ENCODE assay signal across 7 cellular contexts in the genomic region with DNA sequence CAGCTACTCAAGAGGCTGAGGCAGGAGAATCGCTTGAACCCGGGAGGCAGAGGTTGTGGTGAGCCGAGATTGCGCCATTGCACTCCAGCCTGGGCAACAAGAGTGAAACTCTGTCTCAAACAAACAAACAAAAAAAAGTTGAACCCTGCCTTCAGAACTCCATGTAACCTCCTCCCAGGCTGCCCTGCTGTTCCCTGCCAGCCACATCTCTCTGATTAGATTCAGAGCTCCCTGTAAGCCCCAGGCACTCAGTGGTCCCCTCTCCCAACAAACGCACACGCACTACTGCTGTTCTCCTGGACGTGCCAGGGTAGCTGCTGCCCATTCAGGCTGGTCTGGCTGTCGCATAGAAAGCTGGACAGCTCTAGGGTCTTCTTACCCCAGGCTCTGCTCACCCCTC. TPM values are rescaled to one million over a fixed set of nuclear protein-coding genes. Genes with fewer than 3 reads are reported as not detected.
A peak's percentile ranks its signal among the peaks of the same experiment; 100 is the strongest.
DNase-seq lines count a peak whose midpoint lies in the region; ATAC-seq and TF ChIP-seq lines count a peak whose summit lies in the region.
"Not testable (repeated sequence)": the region's sequence is repeated elsewhere in the genome, so short reads cannot be mapped to it uniquely, and the experiment has no call there.
"Had no signal": no experiment of that assay in that cellular context is flagged by ENCODE, and none has a peak within 500 bp of the region (broad histone marks: within the 10 kb centered on the region; RNA-seq: fewer than 3 reads in every experiment).

No MANE protein-coding gene starts in this region.

- TF ChIP-seq CTCF in SK-N-SH (IDR thresholded peaks at IDR 0.05); endodermal cell (conservative IDR thresholded peaks at IDR 0.05); right lobe of liver (IDR thresholded peaks at IDR 0.05): not testable (repeated sequence)

- POLR2A ChIA-PET in SK-N-SH (lab: Yijun Ruan, JAX): interaction anchor here (0.6 to 0.7 kb wide), 2 partner anchors 10 to 20 kb away, joined by 3 to 4 read pairs; no protein-coding TSS in a partner anchor

- H3K14ac ChIP-seq in neuronal stem cell (ENCODE audit: low read length): not testable (repeated sequence)

- H4K91ac ChIP-seq in neuronal stem cell (ENCODE audit: low read depth, low read length, poor library complexity): not testable (repeated sequence)

- H2BK120ac ChIP-seq in neuronal stem cell (ENCODE audit: low read depth, low read length): not testable (repeated sequence)

- not testable (repeated sequence) for TF ChIP-seq RAD21 in SK-N-SH (IDR thresholded peaks at IDR 0.05; ENCODE audit: low read length)

- H2BK5ac ChIP-seq in neuronal stem cell (ENCODE audit: low read length): not testable (repeated sequence)

- peaks cover 27% of the 10 kb centered on the region for H3K4me1 Mint-ChIP-seq in endodermal cell

- H3K9me3 Mint-ChIP-seq in endodermal cell: not testable (repeated sequence)

- WGBS in SK-N-SH (ENCODE audit: low lambda C conversion rate): 71% methylated on average over 8 of the region's 8 CpGs
- WGBS in endodermal cell (ENCODE audit: insufficient coverage in 1 of 2, insufficient read length in 1 of 2), 2 experiments: 90 to 93% methylated on average over 6 to 8 of the region's 8 CpGs
- WGBS in right lobe of liver (ENCODE audit: insufficient coverage, low coverage, low lambda C conversion rate, missing lambda C conversion rate): 62% methylated on average over 6 of the region's 8 CpGs
- no CpG with 5 or more reads among the region's 8 CpGs for WGBS in neuronal stem cell (ENCODE audit: extremely low coverage in 2 of 2, insufficient read length in 2 of 2, insufficient replicate concordance in 1 of 2), 2 donors

- H2BK12ac ChIP-seq in neuronal stem cell (ENCODE audit: low read length): not testable (repeated sequence)

- not testable (repeated sequence) for H3K79me1 ChIP-seq in neuronal stem cell (ENCODE audit: low read depth, low read length)

- not testable (repeated sequence) for H3K9me3 ChIP-seq in BLaER1 treated with 17β-estradiol and CSF1 and Interleukin-3, amounts not matched to agents 10 nM and 100 nM (replicated peaks in 1 of 11); SK-N-SH; endodermal cell (ENCODE audit: control insufficient read depth, low read length); right lobe of liver; neuronal stem cell (replicated peaks in 1 of 2; ENCODE audit: control insufficient read depth in 2 of 2, insufficient read depth in 1 of 2, low read depth in 1 of 2, low read length in 2 of 2)

- H3K27ac Mint-ChIP-seq in endodermal cell: peak overlapping the region; percentile 39

- H4K20me1 ChIP-seq in BLaER1 treated with 17β-estradiol and CSF1 and Interleukin-3, amounts not matched to agents 10 nM and 100 nM; SK-N-SH (ENCODE audit: insufficient read depth): not testable (repeated sequence)

- TF ChIP-seq EP300 in SK-N-SH (IDR thresholded peaks at IDR 0.05; ENCODE audit: borderline replicate concordance in 1 of 2, low read depth in 1 of 2, low read length in 1 of 2): not testable (repeated sequence)

- not testable (repeated sequence) for H4K8ac ChIP-seq in neuronal stem cell (ENCODE audit: low read depth, low read length)

- H2BK15ac ChIP-seq in neuronal stem cell (ENCODE audit: low read length): not testable (repeated sequence)

- H2AK5ac ChIP-seq in neuronal stem cell (ENCODE audit: low read depth, low read length): not testable (repeated sequence)

- DNase-seq in SK-N-SH: peak; percentile 71
- DNase-seq in endodermal cell; neuronal stem cell (ENCODE audit: low spot score): not testable (repeated sequence)
- DNase-seq in left lobe of liver (ENCODE audit: low spot score): peak; percentile 51
- DNase-seq in right lobe of liver: peak in 1 of 3 donors; percentile 53

- not testable (repeated sequence) for H3F3A ChIP-seq in SK-N-SH (replicated peaks; ENCODE audit: insufficient read depth)

- not testable (repeated sequence) for H3K4ac ChIP-seq in neuronal stem cell (ENCODE audit: low read length)

- not testable (repeated sequence) for H3K36me3 Mint-ChIP-seq in endodermal cell (ENCODE audit: low read depth)

- H3K18ac ChIP-seq in neuronal stem cell (ENCODE audit: low read length): peak overlapping the region; percentile 24

- not testable (repeated sequence) for H2AFZ ChIP-seq in SK-N-SH (ENCODE audit: low read depth); neuronal stem cell (ENCODE audit: low read length)

- not testable (repeated sequence) for H3K36me3 ChIP-seq in BLaER1 treated with 17β-estradiol and CSF1 and Interleukin-3, amounts not matched to agents 10 nM and 100 nM; SK-N-SH (replicated peaks in 1 of 2; ENCODE audit: control insufficient read depth in 1 of 2, insufficient read depth in 2 of 2, low read length in 1 of 2); endodermal cell (ENCODE audit: control insufficient read depth, insufficient read depth, low read length); right lobe of liver; neuronal stem cell (replicated peaks in 1 of 2; ENCODE audit: control insufficient read depth in 2 of 2, insufficient read depth in 2 of 2, low read length in 2 of 2)

- H3K9ac ChIP-seq in BLaER1 treated with 17β-estradiol and CSF1 and Interleukin-3, amounts not matched to agents 10 nM and 100 nM: peak overlapping the region in 1 of 11 experiments; percentile 33; a peak in 1 of 22 replicates
- H3K9ac ChIP-seq in SK-N-SH; endodermal cell (ENCODE audit: extremely low read depth, low read length, poor library complexity, severe bottlenecking); neuronal stem cell (ENCODE audit: low read depth, low read length, poor library complexity): not testable (repeated sequence)

- not testable (repeated sequence) for H3K79me2 ChIP-seq in SK-N-SH (ENCODE audit: insufficient read depth)

- H3K4me3 ChIP-seq in BLaER1 treated with 17β-estradiol and CSF1 and Interleukin-3, amounts not matched to agents 10 nM and 100 nM; SK-N-SH (ENCODE audit: low read depth in 2 of 2, low read length in 1 of 2); endodermal cell (ENCODE audit: low read length); right lobe of liver; neuronal stem cell (ENCODE audit: low read length in 2 of 2): not testable (repeated sequence)

- not testable (repeated sequence) for TF ChIP-seq POLR2A in right lobe of liver (IDR thresholded peaks at IDR 0.05)

- peak; percentile 86 for ATAC-seq in left lobe of liver
- peak; percentile 60 to 90 (median 68) for ATAC-seq in right lobe of liver

- H3K9me2 ChIP-seq in SK-N-SH: not testable (repeated sequence)

- intact Hi-C loops in right lobe of liver (cut with DNase I): not testable (repeated sequence)

- not testable (repeated sequence) for H3K23ac ChIP-seq in neuronal stem cell (ENCODE audit: low read depth, low read length, poor library complexity)

- 0 out of 22 replicates have a peak overlapping the region, but pooled peaks of 1 of the 11 experiments have one; percentile 10 for H3K27ac ChIP-seq in BLaER1 treated with 17β-estradiol and CSF1 and Interleukin-3, amounts not matched to agents 10 nM and 100 nM
- not testable (repeated sequence) for H3K27ac ChIP-seq in SK-N-SH (ENCODE audit: low read depth in 2 of 2, low read length in 1 of 2); endodermal cell (ENCODE audit: low read depth, low read length); right lobe of liver; neuronal stem cell (replicated peaks; ENCODE audit: low read length)

- peaks cover 28 to 93% (median 85%) of the 10 kb centered on the region in 10 experiments for H3K4me1 ChIP-seq in BLaER1 treated with 17β-estradiol and CSF1 and Interleukin-3, amounts not matched to agents 10 nM and 100 nM
- H3K4me1 ChIP-seq in SK-N-SH (ENCODE audit: control insufficient read depth in 1 of 2, insufficient read depth in 2 of 2, low read depth in 1 of 2, low read length in 1 of 2) (peaks cover 0 to 66% of the 10 kb centered on the region in 2 experiments; a peak in 2 of 4 replicates), endodermal cell (ENCODE audit: control insufficient read depth, insufficient read depth, low read length) (peaks cover 19% of the 10 kb centered on the region), right lobe of liver (peaks cover 0 to 10% (median 0%) of the 10 kb centered on the region in 4 donors), neuronal stem cell (ENCODE audit: control insufficient read depth in 2 of 2, insufficient read depth in 1 of 2, low read depth in 1 of 2, low read length in 2 of 2) (peaks cover 22 to 29% of the 10 kb centered on the region in 2 donors)

- H3K27me3 Mint-ChIP-seq in endodermal cell (ENCODE audit: insufficient read depth): not testable (repeated sequence)

- H3K4me2 ChIP-seq in BLaER1 treated with 17β-estradiol and CSF1 and Interleukin-3, amounts not matched to agents 10 nM and 100 nM: peak overlapping the region in 9 of 11 experiments; percentile 87 to 98 (median 95); a peak in 18 of 22 replicates
- not testable (repeated sequence) for H3K4me2 ChIP-seq in SK-N-SH; neuronal stem cell (ENCODE audit: insufficient read depth, low read length, poor library complexity, severe bottlenecking)

- CTCF ChIA-PET in SK-N-SH (lab: Yijun Ruan, JAX): interaction anchor here (1.1 to 7.3 kb wide), 5 partner anchors 10 to 77 kb away, joined by 3 to 94 read pairs (median 5); partner anchors contain the start of gene CACNA2D2

- not testable (repeated sequence) for H3K27me3 ChIP-seq in BLaER1 treated with 17β-estradiol and CSF1 and Interleukin-3, amounts not matched to agents 10 nM and 100 nM; endodermal cell (ENCODE audit: control insufficient read depth, insufficient read depth, low read length, poor library complexity, severe bottlenecking); right lobe of liver
- peaks cover 18% of the 10 kb centered on the region; the same call in 1 of the 2 replicates for H3K27me3 ChIP-seq in SK-N-SH (ENCODE audit: insufficient read depth)
- peaks cover 0 to 58% (median 0%) of the 10 kb centered on the region in 3 experiments for H3K27me3 ChIP-seq in neuronal stem cell (ENCODE audit: control insufficient read depth in 3 of 3, insufficient read depth in 3 of 3, low read depth in 1 of 3, low read length in 3 of 3)

- not testable (repeated sequence) for H3K4me3 Mint-ChIP-seq in endodermal cell

RNA-seq across cellular contexts. Expression of gene CACNA2D2, which starts 9.5 kb away (rescaled TPM):
- 1.1 and 2.8 TPM in 2 replicates for polyA plus RNA-seq in SK-N-SH (2012; rRNA removed)
- polyA plus RNA-seq in SK-N-SH (2012; cell fraction: cytosol; rRNA removed): 1.7 and 4.0 TPM in 2 replicates
- 4.1 and 5.7 TPM in 2 replicates for polyA plus RNA-seq in SK-N-SH (2012; cell fraction: nucleus; rRNA removed)
- total RNA-seq in endodermal cell (10 to 100 TPM; 17.6 to 20.7 TPM), left lobe of liver (0.50 TPM), right lobe of liver (under 1 TPM in 5 of 6 experiments, not detected in 1; 0.06 to 0.39 (median 0.26) TPM)
- polyA plus RNA-seq in endodermal cell (2013, experiment 1 of 2): 16.2 TPM
- polyA plus RNA-seq in endodermal cell (2013, experiment 2 of 2): 12.9 TPM
- polyA plus RNA-seq in neuronal stem cell (2013, experiment 1 of 2): 12.5 TPM
- 12.2 TPM for polyA plus RNA-seq in neuronal stem cell (2013, experiment 2 of 2)
- total RNA-seq: Daoy had no signal

RNA-seq across cellular contexts. Expression of gene C3orf18, which starts 54.6 kb away (rescaled TPM):
- 19.7 and 27.2 TPM in 2 replicates for polyA plus RNA-seq in SK-N-SH (2012; rRNA removed)
- polyA plus RNA-seq in SK-N-SH (2012; cell fraction: cytosol; rRNA removed): 11.3 and 16.2 TPM in 2 replicates
- 50.5 and 50.7 TPM in 2 replicates for polyA plus RNA-seq in SK-N-SH (2012; cell fraction: nucleus; rRNA removed)
- 10 to 100 TPM; 14.4 to 16.9 TPM for total RNA-seq in endodermal cell
- 15.6 TPM for polyA plus RNA-seq in endodermal cell (2013, experiment 1 of 2)
- 15.4 TPM for polyA plus RNA-seq in endodermal cell (2013, experiment 2 of 2)
- 3.0 TPM for total RNA-seq in left lobe of liver
- 1 to 10 TPM; 2.0 to 7.8 (median 2.8) TPM for total RNA-seq in right lobe of liver
- polyA plus RNA-seq in neuronal stem cell (2013, experiment 1 of 2): 9.9 TPM
- polyA plus RNA-seq in neuronal stem cell (2013, experiment 2 of 2): 9.3 TPM

RNA-seq across cellular contexts. Expression of gene HEMK1, which starts 56.4 kb away (rescaled TPM):
- 15.4 and 21.7 TPM in 2 replicates for polyA plus RNA-seq in SK-N-SH (2012; rRNA removed)
- 7.1 and 10.6 TPM in 2 replicates for polyA plus RNA-seq in SK-N-SH (2012; cell fraction: cytosol; rRNA removed)
- polyA plus RNA-seq in SK-N-SH (2012; cell fraction: nucleus; rRNA removed): 82.8 and 88.7 TPM in 2 replicates
- 10 to 100 TPM; 24.1 to 25.8 TPM for total RNA-seq in endodermal cell
- polyA plus RNA-seq in endodermal cell (2013, experiment 1 of 2): 21.2 TPM
- 19.8 TPM for polyA plus RNA-seq in endodermal cell (2013, experiment 2 of 2)
- total RNA-seq in left lobe of liver: 16.8 TPM
- total RNA-seq in right lobe of liver: 10 to 100 TPM; 10.5 to 19.4 (median 14.0) TPM
- 15.5 TPM for polyA plus RNA-seq in neuronal stem cell (2013, experiment 1 of 2)
- polyA plus RNA-seq in neuronal stem cell (2013, experiment 2 of 2): 15.1 TPM

Comparison
In these comparisons a context has a peak if more than half of its experiments do, and no peak if none do; other contexts are left out.
1. RNA of gene CACNA2D2, which starts 9.5 kb away (total RNA-seq): 17.6 to 20.7 TPM in endodermal cell; 0.50 TPM in left lobe of liver (single experiment) and 0.06 to 0.39 TPM in right lobe of liver; every median in the first group is over 10 times any median in the second.